12 cellular contexts compared by ENCODE assay signal in genomic region chr7:8114175-8114574, GRCh38.
DNase-seq lines count a peak whose midpoint lies in the region; ATAC-seq and TF ChIP-seq lines count a peak whose summit lies in the region.
"Had no signal": no experiment of that assay in that cellular context is flagged by ENCODE, and none has a peak within 500 bp of the region (broad histone marks: within the 10 kb centered on the region; RNA-seq: fewer than 3 reads in every experiment).

No MANE protein-coding gene starts in this region.

- no peak for DNase-seq in CD4-positive, alpha-beta T cell
- DNase-seq in activated naive CD8-positive, alpha-beta T cell treated with anti-CD3 and anti-CD28 coated beads for 36 hours, result no peak
- DNase-seq in psoas muscle (no peak), DMS114 treated with DMSO at 0.1 percent for 48 hours (lab: John Stamatoyannopoulos, UW; ENCODE audit: unreplicated experiment) (no peak), inferior parietal cortex (ENCODE audit: extremely low spot score) (no peak)
- DNase-seq: BE2C, T-helper 9 cell, upper lobe of right lung had no signal

- no peak overlapping the region for H3K27ac ChIP-seq in CD4-positive, alpha-beta T cell (ENCODE audit: low read depth, low read length)
- H3K27ac ChIP-seq in psoas muscle, result no peak overlapping the region
- H3K27ac ChIP-seq: upper lobe of right lung had no signal

- H3K27me3 ChIP-seq in CD4-positive, alpha-beta T cell (ENCODE audit: control insufficient read depth, insufficient read depth, low read length), result no peaks in the 10 kb centered on the region
- no peaks in the 10 kb centered on the region for H3K27me3 ChIP-seq in psoas muscle (ENCODE audit: insufficient read depth in 3 of 3, low read length in 2 of 3)
- H3K27me3 ChIP-seq: BE2C, upper lobe of right lung had no signal

- H3K27ac Mint-ChIP-seq in CD4-positive, alpha-beta T cell, result peak overlapping the region; percentile 85
- peak overlapping the region; percentile 50 for H3K27ac Mint-ChIP-seq in activated naive CD8-positive, alpha-beta T cell treated with anti-CD3 and anti-CD28 coated beads for 36 hours

- H3K27me3 Mint-ChIP-seq in CD4-positive, alpha-beta T cell, result no peaks in the 10 kb centered on the region
- H3K27me3 Mint-ChIP-seq in activated naive CD8-positive, alpha-beta T cell treated with anti-CD3 and anti-CD28 coated beads for 36 hours, result no peaks in the 10 kb centered on the region

- H3K4me1 ChIP-seq in psoas muscle, result no peaks in the 10 kb centered on the region
- H3K4me1 ChIP-seq: upper lobe of right lung had no signal

- 91 to 93% (median 93%) methylated on average over 4 of the region's 4 CpGs for WGBS in psoas muscle, 3 donors

- no peaks in the 10 kb centered on the region for H3K36me3 ChIP-seq in psoas muscle (ENCODE audit: insufficient read depth in 1 of 2, low read depth in 1 of 2)

- H3K4me1 Mint-ChIP-seq in CD4-positive, alpha-beta T cell (ENCODE audit: low read depth), result peaks cover 84% of the 10 kb centered on the region
- peaks cover 40% of the 10 kb centered on the region for H3K4me1 Mint-ChIP-seq in activated naive CD8-positive, alpha-beta T cell treated with anti-CD3 and anti-CD28 coated beads for 36 hours

- H3K9me3 ChIP-seq in CD4-positive, alpha-beta T cell (ENCODE audit: control insufficient read depth, low read length), result no peaks in the 10 kb centered on the region
- H3K9me3 ChIP-seq in psoas muscle, result no peaks in the 10 kb centered on the region
- H3K9me3 ChIP-seq: BE2C, upper lobe of right lung had no signal

- TF ChIP-seq CTCF in CD4-positive, alpha-beta T cell (IDR thresholded peaks at IDR 0.05), result no peak
- TF ChIP-seq CTCF in psoas muscle (IDR thresholded peaks at IDR 0.05), result no peak

- CTCF ChIA-PET in CD4-positive, alpha-beta T cell (lab: Charles Lee), result no interaction called here

- POLR2A ChIA-PET in CD4-positive, alpha-beta T cell (lab: Charles Lee), result no interaction called here

- H3K36me3 Mint-ChIP-seq in CD4-positive, alpha-beta T cell (ENCODE audit: low read depth), result no peaks in the 10 kb centered on the region
- peaks cover 5% of the 10 kb centered on the region for H3K36me3 Mint-ChIP-seq in activated naive CD8-positive, alpha-beta T cell treated with anti-CD3 and anti-CD28 coated beads for 36 hours

- H3K4me3 Mint-ChIP-seq in CD4-positive, alpha-beta T cell, result peak overlapping the region; percentile 48
- H3K4me3 Mint-ChIP-seq in activated naive CD8-positive, alpha-beta T cell treated with anti-CD3 and anti-CD28 coated beads for 36 hours, result no peak overlapping the region

- intact Hi-C loops in CD4-positive, alpha-beta T cell (cut with DNase I, micrococcal nuclease), result no loop called here
- intact Hi-C loops in psoas muscle (cut with DNase I), result no loop called here

- H3K4me3 ChIP-seq in psoas muscle, result no peak overlapping the region
- H3K4me3 ChIP-seq: upper lobe of right lung had no signal

- no peak for ATAC-seq in CD4-positive, alpha-beta T cell (ENCODE audit: poor library complexity)
- ATAC-seq in GM18861 (IDR thresholded peaks at IDR 0.05; ENCODE audit: unreplicated experiment) (peak; percentile 17), HG02884 (IDR thresholded peaks at IDR 0.05; ENCODE audit: unreplicated experiment) (peak; percentile 37), psoas muscle (no peak), GM19455 (IDR thresholded peaks at IDR 0.05; ENCODE audit: unreplicated experiment) (no peak)
- ATAC-seq: sciatic nerve, upper lobe of right lung had no signal

- no peaks in the 10 kb centered on the region for H3K9me3 Mint-ChIP-seq in CD4-positive, alpha-beta T cell
- peaks cover 10% of the 10 kb centered on the region for H3K9me3 Mint-ChIP-seq in activated naive CD8-positive, alpha-beta T cell treated with anti-CD3 and anti-CD28 coated beads for 36 hours

Comparison
In these comparisons a context has a peak if more than half of its experiments do, and no peak if none do; other contexts are left out.
1. ATAC-seq: peak in GM18861 (single experiment) and HG02884 (single experiment); none in CD4-positive, alpha-beta T cell (single experiment), psoas muscle (0 of 4) and GM19455 (single experiment).